Comparison of ENCODE assay signal across 21 cellular contexts in genomic region chr20:24780648-24781047, GRCh38.
DNase-seq lines count a peak whose midpoint lies in the region; ATAC-seq, FAIRE-seq and TF ChIP-seq lines count a peak whose summit lies in the region.
"Had no signal": no experiment of that assay in that cellular context is flagged by ENCODE, and none has a peak within 500 bp of the region (broad histone marks: within the 10 kb centered on the region; RNA-seq: fewer than 3 reads in every experiment).

No MANE protein-coding gene starts in this region.

- H4K20me1 ChIP-seq in BLaER1 treated with 17β-estradiol and CSF1 and Interleukin-3, amounts not matched to agents 10 nM and 100 nM: no peaks in the 10 kb centered on the region
- H4K20me1 ChIP-seq in SK-N-SH (ENCODE audit: insufficient read depth): no peaks in the 10 kb centered on the region

- H3K4me3 Mint-ChIP-seq in osteocyte (ENCODE audit: unreplicated experiment): no peak overlapping the region
- H3K4me3 Mint-ChIP-seq: activated CD8-positive, alpha-beta memory T cell treated with anti-CD3 and anti-CD28 coated beads, Interleukin-2, amount 10 ng/mL, durations not matched to agents 7 days and 5 days; activated naive CD4-positive, alpha-beta T cell treated with anti-CD3 and anti-CD28 coated beads, Interleukin-2, amount 50 U/mL, for 24 hours; activated T-helper 1 cell treated with anti-CD3 and anti-CD28 coated beads, Interleukin-12 subunit alpha, Interleukin-12 subunit beta, Interleukin-2, Interleukin-4 antibody, amounts not matched to agents 30 ng/mL and 10 ng/mL and 1 ng/mL, durations not matched to agents 14 hours and 24 hours and 36 hours; CD4-positive, alpha-beta T cell; stimulated activated effector memory CD8-positive, alpha-beta T cell treated with anti-CD3 and anti-CD28 coated beads, Interleukin-12 subunit alpha, Interleukin-12 subunit beta, amount 100 ng/mL, for 72 hours had no signal

- no peaks in the 10 kb centered on the region for H3K36me3 ChIP-seq in BLaER1 treated with 17β-estradiol and CSF1 and Interleukin-3, amounts not matched to agents 10 nM and 100 nM
- H3K36me3 ChIP-seq in WERI-Rb-1: no peaks in the 10 kb centered on the region
- H3K36me3 ChIP-seq in SK-N-SH (replicated peaks in 1 of 2; ENCODE audit: control insufficient read depth in 1 of 2, insufficient read depth in 2 of 2, low read length in 1 of 2): no peaks in the 10 kb centered on the region
- H3K36me3 ChIP-seq: ascending aorta had no signal

- H3K4me1 Mint-ChIP-seq in osteocyte (ENCODE audit: unreplicated experiment): peaks cover 5% of the 10 kb centered on the region
- H3K4me1 Mint-ChIP-seq: activated naive CD4-positive, alpha-beta T cell treated with anti-CD3 and anti-CD28 coated beads, Interleukin-2, amount 50 U/mL, for 24 hours; stimulated activated effector memory CD8-positive, alpha-beta T cell treated with anti-CD3 and anti-CD28 coated beads, Interleukin-12 subunit alpha, Interleukin-12 subunit beta, amount 100 ng/mL, for 72 hours had no signal

- no peak for ATAC-seq in HG03139 (IDR thresholded peaks at IDR 0.05; ENCODE audit: unreplicated experiment)

- no peak for DNase-seq in GM18507 (ENCODE audit: extremely low spot score, insufficient read length, low read depth)
- peak; percentile 48 for DNase-seq in WERI-Rb-1
- DNase-seq in osteocyte (ENCODE audit: extremely low spot score, unreplicated experiment): peak; percentile 67
- DNase-seq in SK-N-SH: no peak
- DNase-seq in HK-2 (ENCODE audit: unreplicated experiment): no peak
- DNase-seq: activated CD4-positive, alpha-beta T cell treated with anti-CD3 and anti-CD28 coated beads, Interleukin-2, amount 50 U/mL, for 1 hour; activated CD8-positive, alpha-beta memory T cell treated with anti-CD3 and anti-CD28 coated beads, Interleukin-2, amount 10 ng/mL, durations not matched to agents 7 days and 5 days; DMS153; glutamatergic neuron; KG1; NCI-H524 treated with DMSO at 0.1 percent for 48 hours had no signal

- no peak overlapping the region for H3K4me3 ChIP-seq in BLaER1 treated with 17β-estradiol and CSF1 and Interleukin-3, amounts not matched to agents 10 nM and 100 nM
- no peak overlapping the region for H3K4me3 ChIP-seq in WERI-Rb-1 (ENCODE audit: low read depth, low read length)
- H3K4me3 ChIP-seq in SK-N-SH (ENCODE audit: low read depth in 2 of 2, low read length in 1 of 2): no peak overlapping the region
- H3K4me3 ChIP-seq: ascending aorta, SK-N-MC, smooth muscle cell, testis had no signal

- no peak overlapping the region for H3K27ac Mint-ChIP-seq in osteocyte (ENCODE audit: unreplicated experiment)
- H3K27ac Mint-ChIP-seq: activated CD8-positive, alpha-beta memory T cell treated with anti-CD3 and anti-CD28 coated beads, Interleukin-2, amount 10 ng/mL, durations not matched to agents 7 days and 5 days; activated naive CD4-positive, alpha-beta T cell treated with anti-CD3 and anti-CD28 coated beads, Interleukin-2, amount 50 U/mL, for 24 hours; activated T-helper 1 cell treated with anti-CD3 and anti-CD28 coated beads, Interleukin-12 subunit alpha, Interleukin-12 subunit beta, Interleukin-2, Interleukin-4 antibody, amounts not matched to agents 30 ng/mL and 10 ng/mL and 1 ng/mL, durations not matched to agents 14 hours and 24 hours and 36 hours; CD4-positive, alpha-beta T cell; stimulated activated effector memory CD8-positive, alpha-beta T cell treated with anti-CD3 and anti-CD28 coated beads, Interleukin-12 subunit alpha, Interleukin-12 subunit beta, amount 100 ng/mL, for 72 hours had no signal

- H3K36me3 Mint-ChIP-seq in osteocyte (ENCODE audit: unreplicated experiment): no peaks in the 10 kb centered on the region
- H3K36me3 Mint-ChIP-seq: activated CD8-positive, alpha-beta memory T cell treated with anti-CD3 and anti-CD28 coated beads, Interleukin-2, amount 10 ng/mL, durations not matched to agents 7 days and 5 days; activated naive CD4-positive, alpha-beta T cell treated with anti-CD3 and anti-CD28 coated beads, Interleukin-2, amount 50 U/mL, for 24 hours; stimulated activated effector memory CD8-positive, alpha-beta T cell treated with anti-CD3 and anti-CD28 coated beads, Interleukin-12 subunit alpha, Interleukin-12 subunit beta, amount 100 ng/mL, for 72 hours had no signal

- peak overlapping the region in 9 of 11 experiments; percentile 35 to 94 (median 85); a peak in 18 of 22 replicates for H3K4me2 ChIP-seq in BLaER1 treated with 17β-estradiol and CSF1 and Interleukin-3, amounts not matched to agents 10 nM and 100 nM
- no peak overlapping the region for H3K4me2 ChIP-seq in SK-N-SH
- H3K4me2 ChIP-seq: smooth muscle cell had no signal

- H3K27me3 ChIP-seq in BLaER1 treated with 17β-estradiol and CSF1 and Interleukin-3, amounts not matched to agents 10 nM and 100 nM: peaks cover 0 to 20% (median 0%) of the 10 kb centered on the region in 11 experiments; a peak in 5 of 22 replicates
- H3K27me3 ChIP-seq in WERI-Rb-1 (ENCODE audit: insufficient read depth, low read depth, severe bottlenecking) (no peaks in the 10 kb centered on the region), SK-N-SH (ENCODE audit: insufficient read depth) (no peaks in the 10 kb centered on the region)
- H3K27me3 ChIP-seq: ascending aorta, testis had no signal

- H3K9ac ChIP-seq in BLaER1 treated with 17β-estradiol and CSF1 and Interleukin-3, amounts not matched to agents 10 nM and 100 nM: peak overlapping the region in 1 of 11 experiments; percentile 19; a peak in 1 of 22 replicates
- H3K9ac ChIP-seq in SK-N-SH: no peak overlapping the region

- no peak for TF ChIP-seq EP300 in SK-N-SH (IDR thresholded peaks at IDR 0.05; ENCODE audit: borderline replicate concordance in 1 of 2, low read depth in 1 of 2, low read length in 1 of 2)

- peak overlapping the region in 2 of 11 experiments; percentile 0 to 13; a peak in 1 of 22 replicates for H3K27ac ChIP-seq in BLaER1 treated with 17β-estradiol and CSF1 and Interleukin-3, amounts not matched to agents 10 nM and 100 nM
- no peak overlapping the region for H3K27ac ChIP-seq in WERI-Rb-1
- no peak overlapping the region for H3K27ac ChIP-seq in SK-N-SH (ENCODE audit: low read depth in 2 of 2, low read length in 1 of 2)
- H3K27ac ChIP-seq: ascending aorta, SK-N-MC, testis had no signal

- no peaks in the 10 kb centered on the region for H3K27me3 Mint-ChIP-seq in osteocyte (ENCODE audit: unreplicated experiment)

- peaks cover 1 to 13% (median 8%) of the 10 kb centered on the region in 11 experiments; a peak in 18 of 22 replicates for H3K9me3 ChIP-seq in BLaER1 treated with 17β-estradiol and CSF1 and Interleukin-3, amounts not matched to agents 10 nM and 100 nM (replicated peaks in 1 of 11)
- H3K9me3 ChIP-seq in WERI-Rb-1 (ENCODE audit: severe bottlenecking) (peaks cover under 1% of the 10 kb centered on the region), SK-N-SH (peaks cover 3% of the 10 kb centered on the region; the same call in 1 of the 2 replicates)
- H3K9me3 ChIP-seq: ascending aorta, testis had no signal

- FAIRE-seq in GM18507 (lab: Jason Lieb, UNC): peak; percentile 36

- peaks cover 33 to 82% (median 79%) of the 10 kb centered on the region in 10 experiments for H3K4me1 ChIP-seq in BLaER1 treated with 17β-estradiol and CSF1 and Interleukin-3, amounts not matched to agents 10 nM and 100 nM
- H3K4me1 ChIP-seq in SK-N-SH (ENCODE audit: control insufficient read depth in 1 of 2, insufficient read depth in 2 of 2, low read depth in 1 of 2, low read length in 1 of 2): peaks cover 0 to 5% of the 10 kb centered on the region in 2 experiments; a peak in 1 of 4 replicates
- H3K4me1 ChIP-seq: ascending aorta, testis had no signal

- no peaks in the 10 kb centered on the region for H3F3A ChIP-seq in SK-N-SH (replicated peaks; ENCODE audit: insufficient read depth)

- H3K79me2 ChIP-seq in SK-N-SH (ENCODE audit: insufficient read depth): no peaks in the 10 kb centered on the region

- 40% methylated on average over 6 of the region's 6 CpGs for WGBS in SK-N-SH (ENCODE audit: low lambda C conversion rate)

- H3K9me2 ChIP-seq in SK-N-SH: no peaks in the 10 kb centered on the region

- no peak overlapping the region for H2AFZ ChIP-seq in SK-N-SH (ENCODE audit: low read depth)

- CTCF ChIA-PET in SK-N-SH (lab: Yijun Ruan, JAX): interaction anchor here (0.8 to 2.2 kb wide), 13 partner anchors 9 to 843 kb away, joined by 3 to 16 read pairs (median 4); no protein-coding TSS in a partner anchor

- TF ChIP-seq CTCF in WERI-Rb-1 (IDR thresholded peaks at IDR 0.05; ENCODE audit: low read depth, low read length): peak; percentile 69
- TF ChIP-seq CTCF in osteocyte (IDR thresholded peaks at IDR 0.05): no peak
- TF ChIP-seq CTCF in SK-N-SH (IDR thresholded peaks at IDR 0.05): no peak

- H3K9me3 Mint-ChIP-seq in osteocyte (ENCODE audit: unreplicated experiment): peaks cover 3% of the 10 kb centered on the region
- H3K9me3 Mint-ChIP-seq: activated naive CD4-positive, alpha-beta T cell treated with anti-CD3 and anti-CD28 coated beads, Interleukin-2, amount 50 U/mL, for 24 hours; activated T-helper 1 cell treated with anti-CD3 and anti-CD28 coated beads, Interleukin-12 subunit alpha, Interleukin-12 subunit beta, Interleukin-2, Interleukin-4 antibody, amounts not matched to agents 30 ng/mL and 10 ng/mL and 1 ng/mL, durations not matched to agents 14 hours and 24 hours and 36 hours; CD4-positive, alpha-beta T cell had no signal

- POLR2A ChIA-PET in SK-N-SH (lab: Yijun Ruan, JAX): no interaction called here

- no peak for TF ChIP-seq RAD21 in SK-N-SH (IDR thresholded peaks at IDR 0.05; ENCODE audit: low read length)

TF ChIP-seq in SK-N-SH, 30 proteins besides CTCF, POLR2A, EP300 and RAD21 (continues in another document):
- TF ChIP-seq GABPA (IDR thresholded peaks at IDR 0.05; ENCODE audit: low read depth) (no peak), CHD2 (IDR thresholded peaks at IDR 0.05; ENCODE audit: low read length, partially characterized antibody) (no peak), MEF2A (IDR thresholded peaks at IDR 0.05; ENCODE audit: borderline replicate concordance, low read depth) (no peak), FOXM1 (IDR thresholded peaks at IDR 0.05; ENCODE audit: low read depth) (no peak), ELF1 (IDR thresholded peaks at IDR 0.05) (no peak), JUND (IDR thresholded peaks at IDR 0.05) (no peak), FOSL2 (IDR thresholded peaks at IDR 0.05; ENCODE audit: borderline replicate concordance, low read depth) (no peak), EZH2phosphoT487 (IDR thresholded peaks at IDR 0.05; ENCODE audit: borderline replicate concordance, low read depth) (no peak), RXRA (IDR thresholded peaks at IDR 0.05; ENCODE audit: borderline replicate concordance, low read depth) (no peak), MXI1 (IDR thresholded peaks at IDR 0.05; ENCODE audit: low read depth, low read length) (no peak), MAX (IDR thresholded peaks at IDR 0.05; ENCODE audit: low read depth) (no peak), TAF1 (IDR thresholded peaks at IDR 0.05; ENCODE audit: borderline replicate concordance, low read depth, low read length) (no peak), FOXJ3 (CRISPR knock-in tag; IDR thresholded peaks at IDR 0.05) (no peak), RCOR1 (IDR thresholded peaks at IDR 0.05; ENCODE audit: low read length) (no peak)

Comparison
In these comparisons a context has a peak if more than half of its experiments do, and no peak if none do; other contexts are left out.
1. DNase-seq: peak in WERI-Rb-1 (single experiment) and osteocyte (single experiment); none in GM18507 (single experiment), SK-N-SH (single experiment) and HK-2 (single experiment).